Comparison of ENCODE assay signal across 1 cellular context in the genomic region with DNA sequence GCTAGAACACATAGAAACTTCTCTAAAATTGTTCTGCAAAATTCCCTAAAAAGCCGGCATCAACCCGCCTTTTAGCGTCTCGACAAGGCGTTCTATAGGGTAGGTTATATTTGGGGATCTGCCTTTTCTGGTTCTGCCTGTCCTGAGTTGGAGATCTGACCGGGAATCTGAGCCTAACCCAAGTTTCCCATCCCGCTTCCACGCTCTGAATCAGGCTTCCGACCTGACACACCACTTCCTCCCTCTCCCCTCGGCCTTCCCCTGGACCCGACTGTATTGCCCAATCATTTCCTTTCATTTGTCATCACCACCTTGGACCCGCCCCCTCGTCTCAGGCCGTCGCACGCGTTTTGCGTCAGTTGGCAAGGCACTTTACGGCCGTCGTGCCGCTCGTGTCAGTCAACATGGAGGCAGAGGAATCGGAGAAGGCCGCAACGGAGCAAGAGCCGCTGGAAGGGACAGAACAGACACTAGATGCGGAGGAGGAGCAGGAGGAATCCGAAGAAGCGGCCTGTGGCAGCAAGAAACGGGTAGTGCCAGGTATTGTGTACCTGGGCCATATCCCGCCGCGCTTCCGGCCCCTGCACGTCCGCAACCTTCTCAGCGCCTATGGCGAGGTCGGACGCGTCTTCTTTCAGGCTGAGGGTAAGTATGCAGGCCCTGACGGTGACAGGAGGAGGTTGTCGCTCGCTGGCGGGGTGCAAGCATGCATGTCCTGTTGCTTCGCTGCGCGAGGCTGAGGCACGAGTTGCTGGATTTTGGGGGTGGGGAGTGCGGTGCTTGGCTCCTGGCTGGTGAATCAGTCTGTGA.
A peak's percentile ranks its signal among the peaks of the same experiment; 100 is the strongest.
TF ChIP-seq lines count a peak whose summit lies in the region.

A gene (plus strand): TSS at position 375 of the 810 bp plus-strand sequence. CDS start 30 bp downstream, at position 405.

TF ChIP-seq in K562, 482 proteins besides CTCF, POLR2A, EP300 and RAD21 (continued from another document and continues in another):
- TF ChIP-seq, protein P1, sequence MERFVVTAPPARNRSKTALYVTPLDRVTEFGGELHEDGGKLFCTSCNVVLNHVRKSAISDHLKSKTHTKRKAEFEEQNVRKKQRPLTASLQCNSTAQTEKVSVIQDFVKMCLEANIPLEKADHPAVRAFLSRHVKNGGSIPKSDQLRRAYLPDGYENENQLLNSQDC (CRISPR knock-in tag; IDR thresholded peaks at IDR 0.05) = no peak
- TF ChIP-seq ASH1L (IDR thresholded peaks at IDR 0.05; ENCODE audit: borderline replicate concordance, low read depth, partially characterized antibody) (no peak), ZNF217 (CRISPR knock-in tag; IDR thresholded peaks at IDR 0.05) (no peak), RBM39 (optimal IDR thresholded peaks at IDR 0.05; ENCODE audit: low read depth, low read length) (no peak), PHF20 (IDR thresholded peaks at IDR 0.05; ENCODE audit: partially characterized antibody) (peak; percentile 99), SIX5 (IDR thresholded peaks at IDR 0.05; ENCODE audit: borderline replicate concordance in 1 of 2, insufficient read depth in 1 of 2, low read depth in 1 of 2, low read length in 2 of 2) (peak; percentile 22 to 31; a peak in 1 of 4 replicates), GTF2F1 (IDR thresholded peaks at IDR 0.05; ENCODE audit: low read depth, low read length) (no peak; the same call in 1 of the 2 replicates), NR1H2 (CRISPR knock-in tag; IDR thresholded peaks at IDR 0.05) (no peak), BRCA1 (IDR thresholded peaks at IDR 0.05) (no peak), BRCA1 (CRISPR knock-in tag; IDR thresholded peaks at IDR 0.05) (no peak), ZFPM2 (CRISPR knock-in tag; IDR thresholded peaks at IDR 0.05) (0 out of 2 replicates have a peak, but pooled peaks have one; percentile 39), ZNF408 (CRISPR knock-in tag; IDR thresholded peaks at IDR 0.05; ENCODE audit: low read depth) (no peak), ZSCAN29 (IDR thresholded peaks at IDR 0.05) (no peak), SNIP1 (IDR thresholded peaks at IDR 0.05; ENCODE audit: low read depth) (no peak), SMAD2 (IDR thresholded peaks at IDR 0.05; ENCODE audit: low read depth, low read length) (no peak), SP1 (CRISPR knock-in tag; IDR thresholded peaks at IDR 0.05) (peak; percentile 100), ZNF79 (CRISPR knock-in tag; IDR thresholded peaks at IDR 0.05; ENCODE audit: low read depth) (no peak), PPARD (CRISPR knock-in tag; IDR thresholded peaks at IDR 0.05) (no peak), TRIM28 (IDR thresholded peaks at IDR 0.05) (no peak), RBM17 (IDR thresholded peaks at IDR 0.05; ENCODE audit: borderline replicate concordance, low read depth, low read length) (no peak), HMG20A (CRISPR knock-in tag; conservative IDR thresholded peaks at IDR 0.05) (no peak), MYBL2 (IDR thresholded peaks at IDR 0.05; ENCODE audit: low read depth) (no peak), MYBL2 (CRISPR knock-in tag; IDR thresholded peaks at IDR 0.05; ENCODE audit: borderline replicate concordance) (no peak), CBX2 (IDR thresholded peaks at IDR 0.05; ENCODE audit: insufficient read depth, low read length, poor library complexity, severe bottlenecking) (no peak), U2AF2 (optimal IDR thresholded peaks at IDR 0.05; ENCODE audit: low read depth, low read length) (no peak), ZNF133 (CRISPR knock-in tag; IDR thresholded peaks at IDR 0.05) (no peak)
- TF ChIP-seq, protein P2, sequence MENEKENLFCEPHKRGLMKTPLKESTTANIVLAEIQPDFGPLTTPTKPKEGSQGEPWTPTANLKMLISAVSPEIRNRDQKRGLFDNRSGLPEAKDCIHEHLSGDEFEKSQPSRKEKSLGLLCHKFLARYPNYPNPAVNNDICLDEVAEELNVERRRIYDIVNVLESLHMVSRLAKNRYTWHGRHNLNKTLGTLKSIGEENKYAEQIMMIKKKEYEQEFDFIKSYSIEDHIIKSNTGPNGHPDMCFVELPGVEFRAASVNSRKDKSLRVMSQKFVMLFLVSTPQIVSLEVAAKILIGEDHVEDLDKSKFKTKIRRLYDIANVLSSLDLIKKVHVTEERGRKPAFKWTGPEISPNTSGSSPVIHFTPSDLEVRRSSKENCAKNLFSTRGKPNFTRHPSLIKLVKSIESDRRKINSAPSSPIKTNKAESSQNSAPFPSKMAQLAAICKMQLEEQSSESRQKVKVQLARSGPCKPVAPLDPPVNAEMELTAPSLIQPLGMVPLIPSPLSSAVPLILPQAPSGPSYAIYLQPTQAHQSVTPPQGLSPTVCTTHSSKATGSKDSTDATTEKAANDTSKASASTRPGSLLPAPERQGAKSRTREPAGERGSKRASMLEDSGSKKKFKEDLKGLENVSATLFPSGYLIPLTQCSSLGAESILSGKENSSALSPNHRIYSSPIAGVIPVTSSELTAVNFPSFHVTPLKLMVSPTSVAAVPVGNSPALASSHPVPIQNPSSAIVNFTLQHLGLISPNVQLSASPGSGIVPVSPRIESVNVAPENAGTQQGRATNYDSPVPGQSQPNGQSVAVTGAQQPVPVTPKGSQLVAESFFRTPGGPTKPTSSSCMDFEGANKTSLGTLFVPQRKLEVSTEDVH (IDR thresholded peaks at IDR 0.05; ENCODE audit: low read depth, partially characterized antibody) = peak; percentile 93
- TF ChIP-seq, protein P3, sequence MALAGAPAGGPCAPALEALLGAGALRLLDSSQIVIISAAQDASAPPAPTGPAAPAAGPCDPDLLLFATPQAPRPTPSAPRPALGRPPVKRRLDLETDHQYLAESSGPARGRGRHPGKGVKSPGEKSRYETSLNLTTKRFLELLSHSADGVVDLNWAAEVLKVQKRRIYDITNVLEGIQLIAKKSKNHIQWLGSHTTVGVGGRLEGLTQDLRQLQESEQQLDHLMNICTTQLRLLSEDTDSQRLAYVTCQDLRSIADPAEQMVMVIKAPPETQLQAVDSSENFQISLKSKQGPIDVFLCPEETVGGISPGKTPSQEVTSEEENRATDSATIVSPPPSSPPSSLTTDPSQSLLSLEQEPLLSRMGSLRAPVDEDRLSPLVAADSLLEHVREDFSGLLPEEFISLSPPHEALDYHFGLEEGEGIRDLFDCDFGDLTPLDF (CRISPR knock-in tag; IDR thresholded peaks at IDR 0.05) = 0 out of 2 replicates have a peak, but pooled peaks have one; percentile 48
- TF ChIP-seq, protein P4, sequence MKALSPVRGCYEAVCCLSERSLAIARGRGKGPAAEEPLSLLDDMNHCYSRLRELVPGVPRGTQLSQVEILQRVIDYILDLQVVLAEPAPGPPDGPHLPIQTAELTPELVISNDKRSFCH (CRISPR knock-in tag; IDR thresholded peaks at IDR 0.05) = no peak
- TF ChIP-seq, protein P4 (tag; IDR thresholded peaks at IDR 0.05) = no peak
- TF ChIP-seq, protein P5, sequence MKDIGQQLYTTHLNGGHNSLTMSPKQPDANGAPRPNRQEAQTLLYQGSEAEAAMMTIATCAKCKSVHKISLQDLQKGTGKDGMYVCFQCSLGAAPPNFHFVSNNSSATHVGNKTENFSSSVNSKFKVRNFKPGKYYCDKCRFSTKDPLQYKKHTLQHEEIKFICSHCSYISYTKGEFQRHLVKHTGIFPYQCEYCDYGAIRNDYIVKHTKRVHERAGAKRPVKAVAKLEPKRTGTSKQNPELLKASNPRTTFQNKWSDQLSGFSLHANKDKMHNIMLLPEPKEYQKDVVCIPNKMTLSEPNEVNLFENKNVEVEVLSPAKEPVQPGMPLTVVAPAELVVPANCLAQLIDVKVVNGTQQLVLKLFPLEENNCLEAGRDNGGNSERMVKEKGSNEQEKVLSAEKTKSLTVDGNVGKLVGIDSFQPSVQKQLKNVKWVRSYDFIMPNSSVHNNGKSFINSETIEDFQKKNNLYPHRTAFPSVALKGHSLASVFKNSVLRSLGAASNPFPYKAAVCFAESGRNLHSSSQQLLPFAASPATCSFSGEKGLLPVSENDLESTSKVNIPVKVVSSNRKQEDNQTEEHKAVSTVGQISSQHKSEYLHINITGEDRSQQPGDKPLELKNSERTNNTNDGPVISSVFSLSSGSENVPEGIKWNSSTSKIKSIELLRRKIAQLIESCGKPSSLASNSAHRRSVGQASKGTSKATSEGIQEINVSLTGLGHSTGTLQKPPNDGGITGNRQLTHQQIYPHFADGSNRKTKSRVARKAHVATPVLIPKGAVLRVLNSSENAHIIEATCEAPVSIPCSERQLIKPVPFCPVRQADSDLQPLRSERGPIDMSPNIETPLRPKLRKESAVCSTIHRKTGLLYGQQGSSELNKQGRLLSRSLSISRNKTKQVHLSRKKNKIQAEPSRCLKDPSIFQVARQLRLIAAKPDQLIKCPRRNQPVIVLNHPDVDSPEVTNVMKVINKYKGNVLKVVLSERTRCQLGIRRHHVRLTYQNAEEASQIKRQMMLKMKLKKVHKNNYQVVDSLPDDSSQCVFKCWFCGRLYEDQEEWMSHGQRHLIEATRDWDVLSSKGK (CRISPR knock-in tag; IDR thresholded peaks at IDR 0.05) = no peak
- TF ChIP-seq, protein P6, sequence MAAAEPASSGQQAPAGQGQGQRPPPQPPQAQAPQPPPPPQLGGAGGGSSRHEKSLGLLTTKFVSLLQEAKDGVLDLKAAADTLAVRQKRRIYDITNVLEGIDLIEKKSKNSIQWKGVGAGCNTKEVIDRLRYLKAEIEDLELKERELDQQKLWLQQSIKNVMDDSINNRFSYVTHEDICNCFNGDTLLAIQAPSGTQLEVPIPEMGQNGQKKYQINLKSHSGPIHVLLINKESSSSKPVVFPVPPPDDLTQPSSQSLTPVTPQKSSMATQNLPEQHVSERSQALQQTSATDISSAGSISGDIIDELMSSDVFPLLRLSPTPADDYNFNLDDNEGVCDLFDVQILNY (CRISPR knock-in tag; IDR thresholded peaks at IDR 0.05) = peak; percentile 69; the same call in 1 of the 2 replicates
- TF ChIP-seq, protein P7, sequence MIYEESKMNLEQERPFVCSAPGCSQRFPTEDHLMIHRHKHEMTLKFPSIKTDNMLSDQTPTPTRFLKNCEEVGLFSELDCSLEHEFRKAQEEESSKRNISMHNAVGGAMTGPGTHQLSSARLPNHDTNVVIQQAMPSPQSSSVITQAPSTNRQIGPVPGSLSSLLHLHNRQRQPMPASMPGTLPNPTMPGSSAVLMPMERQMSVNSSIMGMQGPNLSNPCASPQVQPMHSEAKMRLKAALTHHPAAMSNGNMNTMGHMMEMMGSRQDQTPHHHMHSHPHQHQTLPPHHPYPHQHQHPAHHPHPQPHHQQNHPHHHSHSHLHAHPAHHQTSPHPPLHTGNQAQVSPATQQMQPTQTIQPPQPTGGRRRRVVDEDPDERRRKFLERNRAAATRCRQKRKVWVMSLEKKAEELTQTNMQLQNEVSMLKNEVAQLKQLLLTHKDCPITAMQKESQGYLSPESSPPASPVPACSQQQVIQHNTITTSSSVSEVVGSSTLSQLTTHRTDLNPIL (CRISPR knock-in tag; IDR thresholded peaks at IDR 0.05) = no peak
- TF ChIP-seq, protein P8, sequence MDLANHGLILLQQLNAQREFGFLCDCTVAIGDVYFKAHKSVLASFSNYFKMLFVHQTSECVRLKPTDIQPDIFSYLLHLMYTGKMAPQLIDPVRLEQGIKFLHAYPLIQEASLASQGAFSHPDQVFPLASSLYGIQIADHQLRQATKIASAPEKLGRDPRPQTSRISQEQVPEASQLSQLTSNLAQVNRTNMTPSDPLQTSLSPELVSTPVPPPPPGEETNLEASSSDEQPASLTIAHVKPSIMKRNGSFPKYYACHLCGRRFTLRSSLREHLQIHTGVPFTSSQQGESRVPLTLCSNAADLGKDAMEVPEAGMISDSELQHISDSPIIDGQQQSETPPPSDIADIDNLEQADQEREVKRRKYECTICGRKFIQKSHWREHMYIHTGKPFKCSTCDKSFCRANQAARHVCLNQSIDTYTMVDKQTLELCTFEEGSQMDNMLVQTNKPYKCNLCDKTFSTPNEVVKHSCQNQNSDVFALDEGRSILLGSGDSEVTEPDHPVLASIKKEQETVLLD (IDR thresholded peaks at IDR 0.05) = no peak
- TF ChIP-seq, protein P9, sequence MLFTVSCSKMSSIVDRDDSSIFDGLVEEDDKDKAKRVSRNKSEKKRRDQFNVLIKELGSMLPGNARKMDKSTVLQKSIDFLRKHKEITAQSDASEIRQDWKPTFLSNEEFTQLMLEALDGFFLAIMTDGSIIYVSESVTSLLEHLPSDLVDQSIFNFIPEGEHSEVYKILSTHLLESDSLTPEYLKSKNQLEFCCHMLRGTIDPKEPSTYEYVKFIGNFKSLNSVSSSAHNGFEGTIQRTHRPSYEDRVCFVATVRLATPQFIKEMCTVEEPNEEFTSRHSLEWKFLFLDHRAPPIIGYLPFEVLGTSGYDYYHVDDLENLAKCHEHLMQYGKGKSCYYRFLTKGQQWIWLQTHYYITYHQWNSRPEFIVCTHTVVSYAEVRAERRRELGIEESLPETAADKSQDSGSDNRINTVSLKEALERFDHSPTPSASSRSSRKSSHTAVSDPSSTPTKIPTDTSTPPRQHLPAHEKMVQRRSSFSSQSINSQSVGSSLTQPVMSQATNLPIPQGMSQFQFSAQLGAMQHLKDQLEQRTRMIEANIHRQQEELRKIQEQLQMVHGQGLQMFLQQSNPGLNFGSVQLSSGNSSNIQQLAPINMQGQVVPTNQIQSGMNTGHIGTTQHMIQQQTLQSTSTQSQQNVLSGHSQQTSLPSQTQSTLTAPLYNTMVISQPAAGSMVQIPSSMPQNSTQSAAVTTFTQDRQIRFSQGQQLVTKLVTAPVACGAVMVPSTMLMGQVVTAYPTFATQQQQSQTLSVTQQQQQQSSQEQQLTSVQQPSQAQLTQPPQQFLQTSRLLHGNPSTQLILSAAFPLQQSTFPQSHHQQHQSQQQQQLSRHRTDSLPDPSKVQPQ (CRISPR knock-in tag; IDR thresholded peaks at IDR 0.05; ENCODE audit: borderline replicate concordance) = no peak
- TF ChIP-seq, protein P10, sequence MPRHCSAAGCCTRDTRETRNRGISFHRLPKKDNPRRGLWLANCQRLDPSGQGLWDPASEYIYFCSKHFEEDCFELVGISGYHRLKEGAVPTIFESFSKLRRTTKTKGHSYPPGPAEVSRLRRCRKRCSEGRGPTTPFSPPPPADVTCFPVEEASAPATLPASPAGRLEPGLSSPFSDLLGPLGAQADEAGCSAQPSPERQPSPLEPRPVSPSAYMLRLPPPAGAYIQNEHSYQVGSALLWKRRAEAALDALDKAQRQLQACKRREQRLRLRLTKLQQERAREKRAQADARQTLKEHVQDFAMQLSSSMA (CRISPR knock-in tag; IDR thresholded peaks at IDR 0.05) = peak; percentile 72; the same call in 1 of the 2 replicates
- TF ChIP-seq, protein P11, sequence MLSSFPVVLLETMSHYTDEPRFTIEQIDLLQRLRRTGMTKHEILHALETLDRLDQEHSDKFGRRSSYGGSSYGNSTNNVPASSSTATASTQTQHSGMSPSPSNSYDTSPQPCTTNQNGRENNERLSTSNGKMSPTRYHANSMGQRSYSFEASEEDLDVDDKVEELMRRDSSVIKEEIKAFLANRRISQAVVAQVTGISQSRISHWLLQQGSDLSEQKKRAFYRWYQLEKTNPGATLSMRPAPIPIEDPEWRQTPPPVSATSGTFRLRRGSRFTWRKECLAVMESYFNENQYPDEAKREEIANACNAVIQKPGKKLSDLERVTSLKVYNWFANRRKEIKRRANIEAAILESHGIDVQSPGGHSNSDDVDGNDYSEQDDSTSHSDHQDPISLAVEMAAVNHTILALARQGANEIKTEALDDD (IDR thresholded peaks at IDR 0.05) = peak; percentile 50; the same call in 1 of the 2 replicates
- TF ChIP-seq, protein P12, sequence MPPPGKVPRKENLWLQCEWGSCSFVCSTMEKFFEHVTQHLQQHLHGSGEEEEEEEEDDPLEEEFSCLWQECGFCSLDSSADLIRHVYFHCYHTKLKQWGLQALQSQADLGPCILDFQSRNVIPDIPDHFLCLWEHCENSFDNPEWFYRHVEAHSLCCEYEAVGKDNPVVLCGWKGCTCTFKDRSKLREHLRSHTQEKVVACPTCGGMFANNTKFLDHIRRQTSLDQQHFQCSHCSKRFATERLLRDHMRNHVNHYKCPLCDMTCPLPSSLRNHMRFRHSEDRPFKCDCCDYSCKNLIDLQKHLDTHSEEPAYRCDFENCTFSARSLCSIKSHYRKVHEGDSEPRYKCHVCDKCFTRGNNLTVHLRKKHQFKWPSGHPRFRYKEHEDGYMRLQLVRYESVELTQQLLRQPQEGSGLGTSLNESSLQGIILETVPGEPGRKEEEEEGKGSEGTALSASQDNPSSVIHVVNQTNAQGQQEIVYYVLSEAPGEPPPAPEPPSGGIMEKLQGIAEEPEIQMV (tag; conservative IDR thresholded peaks at IDR 0.05; ENCODE audit: low read depth) = 0 out of 2 replicates have a peak, but pooled peaks have one; percentile 17
